In the genomic region with DNA sequence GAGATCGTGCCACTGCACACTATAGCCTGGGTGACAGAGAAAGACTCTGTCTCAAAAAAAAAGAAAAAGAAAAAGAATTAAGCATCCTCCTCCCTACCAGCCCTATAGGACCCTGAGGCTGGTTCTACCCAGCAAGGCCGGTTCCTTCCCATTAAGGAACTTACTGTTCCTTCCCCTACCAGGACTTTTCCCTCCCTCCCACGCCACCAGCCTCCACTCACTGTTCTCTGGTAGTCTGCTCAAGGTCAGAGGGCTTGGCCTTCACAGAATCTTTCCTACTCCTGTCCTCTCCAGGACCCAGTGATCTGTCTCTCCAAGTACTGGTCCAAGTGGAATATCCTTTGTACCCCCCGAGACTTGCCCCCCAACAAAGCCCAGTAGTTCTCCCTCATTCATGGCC, we compare ENCODE assay signal across 12 cellular contexts. TPM values are rescaled to one million over a fixed set of nuclear protein-coding genes. Genes with fewer than 3 reads are reported as not detected.
DNase-seq lines count a peak whose midpoint lies in the region; ATAC-seq and TF ChIP-seq lines count a peak whose summit lies in the region.
"Had no signal": no experiment of that assay in that cellular context is flagged by ENCODE, and none has a peak within 500 bp of the region (broad histone marks: within the 10 kb centered on the region; RNA-seq: fewer than 3 reads in every experiment).

No MANE protein-coding gene starts in this region.

- DNase-seq in T-helper 1 cell, result no peak
- no peak for DNase-seq in effector memory CD8-positive, alpha-beta T cell
- DNase-seq in osteocyte (ENCODE audit: extremely low spot score, unreplicated experiment), result no peak
- DNase-seq in NCI-H526 treated with DMSO at 0.1 percent for 48 hours (lab: John Stamatoyannopoulos, UW), result no peak
- DNase-seq in gastrocnemius medialis, result no peak
- DNase-seq: 8988T; DMS79 treated with DMSO at 0.1 percent for 48 hours; stimulated activated naive CD4-positive, alpha-beta T cell had no signal

- H3K27me3 ChIP-seq in OCI-LY3 (ENCODE audit: low read depth, low read length) (no peaks in the 10 kb centered on the region), gastrocnemius medialis (no peaks in the 10 kb centered on the region)

- in situ Hi-C loops in gastrocnemius medialis (cut with MboI; ENCODE audit: low sequenced_read_pairs in 4 of 4), result no loop called here

- no peak for TF ChIP-seq CTCF in OCI-LY3 (IDR thresholded peaks at IDR 0.05; ENCODE audit: low read depth, low read length)
- no peak for TF ChIP-seq CTCF in osteocyte (IDR thresholded peaks at IDR 0.05)
- TF ChIP-seq CTCF in gastrocnemius medialis (IDR thresholded peaks at IDR 0.05 in 4 of 5, conservative IDR thresholded peaks at IDR 0.05 in 1 of 5), result no peak

- no peak for ATAC-seq in effector memory CD8-positive, alpha-beta T cell (replicated peaks)
- ATAC-seq in gastrocnemius medialis, result no peak
- ATAC-seq in GM18858 (IDR thresholded peaks at IDR 0.05; ENCODE audit: unreplicated experiment), result no peak

- H3K4me1 ChIP-seq in OCI-LY3 (ENCODE audit: low read length) (peaks cover 13% of the 10 kb centered on the region), gastrocnemius medialis (peaks cover 3 to 7% of the 10 kb centered on the region in 2 donors)

- H3K27ac Mint-ChIP-seq in T-helper 1 cell treated with Interleukin-12 subunit alpha and Interleukin-12 subunit beta and Interleukin-4 antibody, amounts not matched to agents 30 μg/mL and 1 μg/mL, for 36 hours, result peak overlapping the region; percentile 26
- peak overlapping the region; percentile 99 to 100 for H3K27ac Mint-ChIP-seq in effector memory CD8-positive, alpha-beta T cell
- H3K27ac Mint-ChIP-seq in osteocyte (ENCODE audit: unreplicated experiment), result no peak overlapping the region

- H3K4me2 ChIP-seq in OCI-LY3 (ENCODE audit: low read length), result peak overlapping the region; percentile 56

- H4K20me1 ChIP-seq in OCI-LY3 (ENCODE audit: insufficient read depth, low read length), result peaks cover 8% of the 10 kb centered on the region; the same call in 1 of the 2 replicates

- H3K27ac ChIP-seq in OCI-LY3 (ENCODE audit: low read length), result no peak overlapping the region
- H3K27ac ChIP-seq in gastrocnemius medialis, result no peak overlapping the region
- H3K27ac ChIP-seq: epithelial cell of prostate had no signal

- H3K36me3 ChIP-seq in OCI-LY3 (replicated peaks; ENCODE audit: low read depth, low read length), result peaks cover 22% of the 10 kb centered on the region
- peaks cover 0 to 14% of the 10 kb centered on the region in 2 donors for H3K36me3 ChIP-seq in gastrocnemius medialis

- peaks cover 27% of the 10 kb centered on the region for H3K4me1 Mint-ChIP-seq in T-helper 1 cell treated with Interleukin-12 subunit alpha and Interleukin-12 subunit beta and Interleukin-4 antibody, amounts not matched to agents 30 μg/mL and 1 μg/mL, for 36 hours (ENCODE audit: low read depth)
- peaks cover 23 to 30% of the 10 kb centered on the region in 2 donors for H3K4me1 Mint-ChIP-seq in effector memory CD8-positive, alpha-beta T cell (ENCODE audit: low read depth in 2 of 2)
- H3K4me1 Mint-ChIP-seq in osteocyte (ENCODE audit: unreplicated experiment), result peaks cover 9% of the 10 kb centered on the region

- H3K27me3 Mint-ChIP-seq in T-helper 1 cell treated with Interleukin-12 subunit alpha and Interleukin-12 subunit beta and Interleukin-4 antibody, amounts not matched to agents 30 μg/mL and 1 μg/mL, for 36 hours (ENCODE audit: low read depth), result no peaks in the 10 kb centered on the region
- H3K27me3 Mint-ChIP-seq in effector memory CD8-positive, alpha-beta T cell, result no peaks in the 10 kb centered on the region
- H3K27me3 Mint-ChIP-seq in osteocyte (ENCODE audit: unreplicated experiment), result no peaks in the 10 kb centered on the region

- H3K9me3 Mint-ChIP-seq in T-helper 1 cell treated with Interleukin-12 subunit alpha and Interleukin-12 subunit beta and Interleukin-4 antibody, amounts not matched to agents 30 μg/mL and 1 μg/mL, for 36 hours, result no peaks in the 10 kb centered on the region
- H3K9me3 Mint-ChIP-seq in effector memory CD8-positive, alpha-beta T cell, result no peaks in the 10 kb centered on the region
- no peaks in the 10 kb centered on the region for H3K9me3 Mint-ChIP-seq in osteocyte (ENCODE audit: unreplicated experiment)

- no peak overlapping the region for H3K9ac ChIP-seq in OCI-LY3 (ENCODE audit: low read length)

- peaks cover 33% of the 10 kb centered on the region for H3K36me3 Mint-ChIP-seq in T-helper 1 cell treated with Interleukin-12 subunit alpha and Interleukin-12 subunit beta and Interleukin-4 antibody, amounts not matched to agents 30 μg/mL and 1 μg/mL, for 36 hours (ENCODE audit: low read depth)
- H3K36me3 Mint-ChIP-seq in effector memory CD8-positive, alpha-beta T cell (ENCODE audit: insufficient read depth), result peaks cover 42% of the 10 kb centered on the region
- peaks cover 15% of the 10 kb centered on the region for H3K36me3 Mint-ChIP-seq in osteocyte (ENCODE audit: unreplicated experiment)

- intact Hi-C loops in gastrocnemius medialis (cut with DNase I; ENCODE audit: low total_unique reads), result loop anchor here (5.0 kb wide), 1 partner anchor 103 kb away; the partner anchor contains the start of genes PQBP1 and TIMM17B

- no peak overlapping the region for H2AFZ ChIP-seq in OCI-LY3 (ENCODE audit: low read depth, low read length)

- H3K9me3 ChIP-seq in OCI-LY3 (ENCODE audit: insufficient read depth, low read length), result no peaks in the 10 kb centered on the region
- H3K9me3 ChIP-seq in gastrocnemius medialis, result no peaks in the 10 kb centered on the region

- H3K4me3 ChIP-seq in OCI-LY3 (ENCODE audit: low read length), result peak overlapping the region; percentile 100; the same call in 1 of the 2 replicates
- H3K4me3 ChIP-seq in gastrocnemius medialis, result peak overlapping the region in 1 of 4 donors; percentile 69

- H3K4me3 Mint-ChIP-seq in T-helper 1 cell treated with Interleukin-12 subunit alpha and Interleukin-12 subunit beta and Interleukin-4 antibody, amounts not matched to agents 30 μg/mL and 1 μg/mL, for 36 hours, result peak overlapping the region; percentile 100
- peak overlapping the region; percentile 98 to 99 for H3K4me3 Mint-ChIP-seq in effector memory CD8-positive, alpha-beta T cell
- H3K4me3 Mint-ChIP-seq in osteocyte (ENCODE audit: unreplicated experiment), result peak overlapping the region; percentile 45

- peaks cover 27% of the 10 kb centered on the region for H3K79me2 ChIP-seq in OCI-LY3 (ENCODE audit: low read length)

- no peak for TF ChIP-seq POLR2A in gastrocnemius medialis (IDR thresholded peaks at IDR 0.05)

RNA-seq across cellular contexts. Expression of gene GRIPAP1, which starts 1.4 kb away (rescaled TPM):
- total RNA-seq in osteocyte, result 42.2 and 48.5 TPM in 2 replicates
- total RNA-seq in gastrocnemius medialis, result 10 to 100 TPM in 2 of 4 donors, 1 to 10 TPM in 2; 8.6 to 19.3 (median 10.1) TPM

RNA-seq across cellular contexts. Expression of gene KCND1, which starts 29.0 kb away (rescaled TPM):
- total RNA-seq in osteocyte (1.4 and 2.5 TPM in 2 replicates), gastrocnemius medialis (1 to 10 TPM in 1 of 4 donors, under 1 TPM in 3; 0.09 to 1.2 (median 0.77) TPM)

RNA-seq across cellular contexts. Expression of gene TFE3, which starts 42.5 kb away (rescaled TPM):
- total RNA-seq in osteocyte, result 44.7 and 51.8 TPM in 2 replicates
- 10 to 100 TPM; 29.3 to 44.5 (median 34.7) TPM for total RNA-seq in gastrocnemius medialis

RNA-seq across cellular contexts. Expression of gene OTUD5, which starts 43.2 kb away (rescaled TPM):
- total RNA-seq in osteocyte (54.9 and 57.4 TPM in 2 replicates), gastrocnemius medialis (10 to 100 TPM; 22.2 to 32.2 (median 28.5) TPM)

RNA-seq across cellular contexts. Expression of gene CCDC120, which starts 58.2 kb away (rescaled TPM):
- total RNA-seq in osteocyte, result 8.5 and 9.6 TPM in 2 replicates
- total RNA-seq in gastrocnemius medialis, result under 1 TPM; 0.07 to 0.55 (median 0.40) TPM

Comparison
In these comparisons a context has a peak if more than half of its experiments do, and no peak if none do; other contexts are left out.
1. H3K4me3 Mint-ChIP-seq: peak in every context shown above with its lines; median percentile 100 in T-helper 1 cell treated with Interleukin-12 subunit alpha and Interleukin-12 subunit beta and Interleukin-4 antibody, amounts not matched to agents 30 μg/mL and 1 μg/mL, for 36 hours; 98 in effector memory CD8-positive, alpha-beta T cell; 45 in osteocyte.